ENCODE assay signal across 26 cellular contexts in the genomic region with DNA sequence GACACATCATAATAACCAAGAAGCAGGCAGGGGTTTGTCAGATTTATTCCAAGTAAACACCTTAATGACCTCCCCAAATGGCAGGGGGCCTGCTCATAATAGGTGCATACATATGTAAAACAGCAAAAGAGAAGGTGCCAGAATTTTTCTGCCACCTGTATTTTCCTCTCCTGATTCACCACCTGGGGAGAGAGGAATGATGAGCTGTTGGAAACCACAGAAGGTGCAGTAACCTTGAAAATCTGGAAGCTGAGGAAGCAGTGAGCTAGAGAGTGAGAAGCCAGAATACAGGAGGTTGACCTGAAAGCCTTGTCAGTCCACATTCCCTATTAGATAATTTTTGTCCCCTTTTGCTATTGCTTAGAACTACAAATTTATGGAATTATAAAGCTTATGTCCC. TPM values are rescaled to one million over a fixed set of nuclear protein-coding genes. Genes with fewer than 3 reads are reported as not detected.
DNase-seq lines count a peak whose midpoint lies in the region; ATAC-seq, FAIRE-seq and TF ChIP-seq lines count a peak whose summit lies in the region.
"Had no signal": no experiment of that assay in that cellular context is flagged by ENCODE, and none has a peak within 500 bp of the region (broad histone marks: within the 10 kb centered on the region; RNA-seq: fewer than 3 reads in every experiment).

No MANE protein-coding gene starts in this region.

- H3K4me2 ChIP-seq in GM23338 = 0 out of 2 replicates have a peak overlapping the region, but pooled peaks have one; percentile 25
- H3K4me2 ChIP-seq in astrocyte (ENCODE audit: low read length) = peak overlapping the region; percentile 35
- H3K4me2 ChIP-seq: neural progenitor cell had no signal

- peak overlapping the region; percentile 32 for H3K9ac ChIP-seq in astrocyte (ENCODE audit: low read length)
- H3K9ac ChIP-seq: neural progenitor cell had no signal

- DNase-seq in GM23338 (ENCODE audit: low spot score) (peak; percentile 2), NCI-H128 (lab: John Stamatoyannopoulos, UW; ENCODE audit: unreplicated experiment) (peak; percentile 36), astrocyte (ENCODE audit: low read depth) (no peak), osteocyte (ENCODE audit: extremely low spot score, unreplicated experiment) (no peak), NCI-H2227 (lab: John Stamatoyannopoulos, UW; ENCODE audit: unreplicated experiment) (no peak), dermis blood vessel endothelial cell (no peak)
- DNase-seq in central memory CD4-positive, alpha-beta T cell = no peak
- DNase-seq: activated B cell treated with CpG ODN at 0.5 μM for 24 hours; activated naive CD4-positive, alpha-beta T cell treated with anti-CD3 and anti-CD28 coated beads, Interleukin-2, amount 10 ng/mL, durations not matched to agents 7 days and 5 days; amniotic stem cell; cortex of kidney; gastrocnemius medialis; NCI-H1048; NCI-H2081; NCI-H510A treated with DMSO at 0.1 percent for 48 hours; right lobe of liver; stimulated activated CD4-positive, alpha-beta T cell treated with anti-CD3 and anti-CD28 coated beads, Interleukin-12 subunit alpha, Interleukin-12 subunit beta, amount 100 ng/mL, for 4 hours; stimulated activated CD4-positive, alpha-beta T cell treated with anti-CD3 and anti-CD28 coated beads, Interleukin-4, amount 100 ng/mL, for 24 hours; upper lobe of left lung had no signal

- H3K4me3 Mint-ChIP-seq in GM23338 (no peak overlapping the region), astrocyte (ENCODE audit: unreplicated experiment) (no peak overlapping the region), osteocyte (ENCODE audit: unreplicated experiment) (no peak overlapping the region)
- H3K4me3 Mint-ChIP-seq: activated B cell treated with CpG ODN at 0.5 μM for 24 hours; activated naive CD4-positive, alpha-beta T cell treated with anti-CD3 and anti-CD28 coated beads, Interleukin-2, amount 10 ng/mL, durations not matched to agents 7 days and 5 days; memory B cell; neural progenitor cell; stimulated activated effector memory CD8-positive, alpha-beta T cell treated with anti-CD3 and anti-CD28 coated beads, Interleukin-12 subunit alpha, Interleukin-12 subunit beta, amount 100 ng/mL, for 72 hours had no signal

- H4K20me1 ChIP-seq in GM23338 (replicated peaks; ENCODE audit: insufficient read depth) (no peaks in the 10 kb centered on the region), astrocyte (ENCODE audit: insufficient read depth, low read length) (no peaks in the 10 kb centered on the region)

- H3F3A ChIP-seq in GM23338 (replicated peaks; ENCODE audit: low read depth) = no peaks in the 10 kb centered on the region

- H3K36me3 Mint-ChIP-seq in GM23338 (ENCODE audit: low read depth) (no peaks in the 10 kb centered on the region; the same call in 2 of the 3 replicates), astrocyte (ENCODE audit: low read depth, unreplicated experiment) (peaks cover 2% of the 10 kb centered on the region), osteocyte (ENCODE audit: unreplicated experiment) (peaks cover 7% of the 10 kb centered on the region)
- H3K36me3 Mint-ChIP-seq: activated naive CD4-positive, alpha-beta T cell treated with anti-CD3 and anti-CD28 coated beads, Interleukin-2, amount 10 ng/mL, durations not matched to agents 7 days and 5 days; memory B cell; neural progenitor cell; stimulated activated effector memory CD8-positive, alpha-beta T cell treated with anti-CD3 and anti-CD28 coated beads, Interleukin-12 subunit alpha, Interleukin-12 subunit beta, amount 100 ng/mL, for 72 hours had no signal

- H3K4me3 ChIP-seq in GM23338 (no peak overlapping the region), astrocyte (ENCODE audit: insufficient read depth, low read depth, low read length) (no peak overlapping the region)
- H3K4me3 ChIP-seq: gastrocnemius medialis, neural progenitor cell, right lobe of liver, upper lobe of left lung had no signal

- H3K9me3 Mint-ChIP-seq in GM23338 (peaks cover 9% of the 10 kb centered on the region; the same call in 2 of the 3 replicates), astrocyte (ENCODE audit: unreplicated experiment) (peaks cover 12% of the 10 kb centered on the region), osteocyte (ENCODE audit: unreplicated experiment) (peaks cover 16% of the 10 kb centered on the region)

- H3K4me1 ChIP-seq in GM23338 (ENCODE audit: insufficient read depth) = peaks cover 7% of the 10 kb centered on the region
- peaks cover 9% of the 10 kb centered on the region for H3K4me1 ChIP-seq in astrocyte (ENCODE audit: insufficient read depth, low read length)
- H3K4me1 ChIP-seq: gastrocnemius medialis, neural progenitor cell, right lobe of liver, upper lobe of left lung had no signal

- H3K27ac ChIP-seq in GM23338 (ENCODE audit: low read depth) (no peak overlapping the region), astrocyte (ENCODE audit: low read depth, low read length) (peak overlapping the region; percentile 69)
- H3K27ac ChIP-seq: gastrocnemius medialis, neural progenitor cell, right lobe of liver, upper lobe of left lung had no signal

- H2AFZ ChIP-seq in GM23338 = no peak overlapping the region
- H2AFZ ChIP-seq in astrocyte (ENCODE audit: low read depth, low read length) = no peak overlapping the region
- H2AFZ ChIP-seq: neural progenitor cell had no signal

- TF ChIP-seq CTCF in GM23338 (conservative IDR thresholded peaks at IDR 0.05; ENCODE audit: low read depth in 2 of 2) (no peak), astrocyte (IDR thresholded peaks at IDR 0.05; ENCODE audit: insufficient read depth, low read depth, low read length) (no peak), osteocyte (IDR thresholded peaks at IDR 0.05) (no peak)

- H3K9me3 ChIP-seq in astrocyte (ENCODE audit: insufficient read depth, low read depth, low read length) = peaks cover 4% of the 10 kb centered on the region
- H3K9me3 ChIP-seq: gastrocnemius medialis, right lobe of liver had no signal

- H3K79me2 ChIP-seq in GM23338 (replicated peaks; ENCODE audit: insufficient read depth) (no peaks in the 10 kb centered on the region), astrocyte (ENCODE audit: insufficient read depth, low read length) (no peaks in the 10 kb centered on the region)

- H3K27ac Mint-ChIP-seq in GM23338 (no peak overlapping the region), astrocyte (ENCODE audit: unreplicated experiment) (peak overlapping the region; percentile 96), osteocyte (ENCODE audit: unreplicated experiment) (peak overlapping the region; percentile 76)
- H3K27ac Mint-ChIP-seq: activated B cell treated with CpG ODN at 0.5 μM for 24 hours; activated naive CD4-positive, alpha-beta T cell treated with anti-CD3 and anti-CD28 coated beads, Interleukin-2, amount 10 ng/mL, durations not matched to agents 7 days and 5 days; memory B cell; neural progenitor cell; stimulated activated effector memory CD8-positive, alpha-beta T cell treated with anti-CD3 and anti-CD28 coated beads, Interleukin-12 subunit alpha, Interleukin-12 subunit beta, amount 100 ng/mL, for 72 hours had no signal

- no peaks in the 10 kb centered on the region for H3K36me3 ChIP-seq in GM23338 (ENCODE audit: insufficient read depth)
- no peaks in the 10 kb centered on the region for H3K36me3 ChIP-seq in astrocyte (ENCODE audit: insufficient read depth, low read length)
- H3K36me3 ChIP-seq: gastrocnemius medialis, neural progenitor cell, right lobe of liver, upper lobe of left lung had no signal

- H3K27me3 ChIP-seq in GM23338 (ENCODE audit: insufficient read depth) (no peaks in the 10 kb centered on the region), astrocyte (ENCODE audit: insufficient read depth, low read length) (no peaks in the 10 kb centered on the region)
- H3K27me3 ChIP-seq: gastrocnemius medialis, neural progenitor cell, right lobe of liver, upper lobe of left lung had no signal

- ATAC-seq in GM23338 = peak; percentile 29; the same call in 2 of the 3 replicates
- ATAC-seq: gastrocnemius medialis; right lobe of liver; stimulated activated effector memory CD8-positive, alpha-beta T cell treated with anti-CD3 and anti-CD28 coated beads, Interleukin-12 subunit alpha, Interleukin-12 subunit beta, amount 100 ng/mL, for 72 hours had no signal

- peaks cover 20% of the 10 kb centered on the region for H3K4me1 Mint-ChIP-seq in GM23338
- H3K4me1 Mint-ChIP-seq in astrocyte (ENCODE audit: low read depth, unreplicated experiment) = peaks cover 38% of the 10 kb centered on the region
- H3K4me1 Mint-ChIP-seq in osteocyte (ENCODE audit: unreplicated experiment) = peaks cover 48% of the 10 kb centered on the region
- H3K4me1 Mint-ChIP-seq: activated B cell treated with CpG ODN at 0.5 μM for 24 hours; activated naive CD4-positive, alpha-beta T cell treated with anti-CD3 and anti-CD28 coated beads, Interleukin-2, amount 10 ng/mL, durations not matched to agents 7 days and 5 days; memory B cell; neural progenitor cell; stimulated activated effector memory CD8-positive, alpha-beta T cell treated with anti-CD3 and anti-CD28 coated beads, Interleukin-12 subunit alpha, Interleukin-12 subunit beta, amount 100 ng/mL, for 72 hours had no signal

- H3K27me3 Mint-ChIP-seq in GM23338 (ENCODE audit: insufficient read depth, low read depth, poor library complexity) (peaks cover 5% of the 10 kb centered on the region), astrocyte (ENCODE audit: low read depth, unreplicated experiment) (no peaks in the 10 kb centered on the region), osteocyte (ENCODE audit: unreplicated experiment) (no peaks in the 10 kb centered on the region)
- H3K27me3 Mint-ChIP-seq: activated B cell treated with CpG ODN at 0.5 μM for 24 hours; activated naive CD4-positive, alpha-beta T cell treated with anti-CD3 and anti-CD28 coated beads, Interleukin-2, amount 10 ng/mL, durations not matched to agents 7 days and 5 days; memory B cell had no signal

- H3K9me2 ChIP-seq in GM23338 (ENCODE audit: insufficient read depth) = 0 out of 2 replicates have a peak, but pooled peaks cover 5% of the 10 kb centered on the region

- no peak for FAIRE-seq in astrocyte (lab: Jason Lieb, UNC)
- FAIRE-seq: D721Med, endometrium, RCC 7860 had no signal

TF ChIP-seq in GM23338, 12 proteins besides CTCF, POLR2A, EP300 and RAD21 (continues in another document):
- no peak for TF ChIP-seq STAT1 (IDR thresholded peaks at IDR 0.05; ENCODE audit: unreplicated experiment)

RNA-seq across cellular contexts. Expression of gene PDE1C, which starts 46.2 kb away (rescaled TPM):
- total RNA-seq in GM23338 (2014; rRNA removed; shearing (Covaris generic)) = 0.28 and 0.74 TPM in 2 replicates
- polyA plus RNA-seq in GM23338 (2016; fragmentation: Nextera tagmentation; extraction: Ambion mirVana) = not detected in 2 replicates
- 14.9 and 31.6 TPM in 2 replicates for total RNA-seq in astrocyte
- 187 and 193 TPM in 2 replicates for total RNA-seq in osteocyte
- 0.19 and 1.2 TPM in 2 replicates for total RNA-seq in dermis blood vessel endothelial cell
- total RNA-seq: activated B cell treated with CpG ODN at 0.5 μM for 24 hours, LHCN-M2 had no signal

Comparison
In these comparisons a context has a peak if more than half of its experiments do, and no peak if none do; other contexts are left out.
1. DNase-seq: peak in GM23338 (single experiment) and NCI-H128 (single experiment); none in astrocyte (single experiment), osteocyte (single experiment), central memory CD4-positive, alpha-beta T cell (single experiment), NCI-H2227 (single experiment) and dermis blood vessel endothelial cell (single experiment).